In genomic region chr1:150560986-150561829, GRCh38 we compare ENCODE assay signal across 8 cellular contexts. TPM values are rescaled to one million over a fixed set of nuclear protein-coding genes. Genes with fewer than 3 reads are reported as not detected.
DNase-seq lines count a peak whose midpoint lies in the region; ATAC-seq and TF ChIP-seq lines count a peak whose summit lies in the region.

No MANE protein-coding gene starts in this region.

- H3K4me2 ChIP-seq in Loucy (ENCODE audit: low read depth, low read length, poor library complexity, severe bottlenecking), result peak overlapping the region; percentile 90

- peak overlapping the region; percentile 75 for H3K9ac ChIP-seq in Loucy (ENCODE audit: low read depth, low read length, poor library complexity, severe bottlenecking)

- peak overlapping the region; percentile 76 for H3K4me3 ChIP-seq in BE2C (ENCODE audit: low read depth, low read length)
- peak overlapping the region; percentile 80 for H3K4me3 ChIP-seq in Loucy (ENCODE audit: low read length, poor library complexity, severe bottlenecking)

- no peaks in the 10 kb centered on the region for H3K9me3 Mint-ChIP-seq in activated naive CD4-positive, alpha-beta T cell treated with anti-CD3 and anti-CD28 coated beads, Interleukin-2, amount 50 U/mL, for 24 hours

- peak; percentile 87 for TF ChIP-seq CTCF in BE2C (IDR thresholded peaks at IDR 0.05; ENCODE audit: low read depth, low read length)
- peak; percentile 81 for TF ChIP-seq CTCF in Loucy (conservative IDR thresholded peaks at IDR 0.05; ENCODE audit: low read length)

- peaks cover 3% of the 10 kb centered on the region for H4K20me1 ChIP-seq in Loucy (ENCODE audit: insufficient read depth, low read length, poor library complexity, severe bottlenecking)

- peak; percentile 29 for ATAC-seq in GM19351 (IDR thresholded peaks at IDR 0.05; ENCODE audit: unreplicated experiment)

- no peaks in the 10 kb centered on the region for H3K27me3 Mint-ChIP-seq in activated naive CD4-positive, alpha-beta T cell treated with anti-CD3 and anti-CD28 coated beads, Interleukin-2, amount 50 U/mL, for 24 hours

- peaks cover 51% of the 10 kb centered on the region for H3K4me1 Mint-ChIP-seq in activated naive CD4-positive, alpha-beta T cell treated with anti-CD3 and anti-CD28 coated beads, Interleukin-2, amount 50 U/mL, for 24 hours

- no peaks in the 10 kb centered on the region for H3K27me3 ChIP-seq in BE2C
- H3K27me3 ChIP-seq in Loucy (ENCODE audit: insufficient read depth, low read length, poor library complexity, severe bottlenecking), result no peaks in the 10 kb centered on the region

- in situ Hi-C loops in SK-MEL-5 (cut with HindIII; ENCODE audit: low pct_unique_long_range_greater_than_20kb, low sequenced_read_pairs), result no loop called here

- H2AFZ ChIP-seq in Loucy (ENCODE audit: low read length), result peak overlapping the region; percentile 89

- peak overlapping the region; percentile 97 for H3K27ac Mint-ChIP-seq in activated naive CD4-positive, alpha-beta T cell treated with anti-CD3 and anti-CD28 coated beads, Interleukin-2, amount 50 U/mL, for 24 hours

- no peaks in the 10 kb centered on the region for H3K9me2 ChIP-seq in Loucy (replicated peaks; ENCODE audit: low read depth, low read length)

- peak overlapping the region; percentile 89 for H3K4me3 Mint-ChIP-seq in activated naive CD4-positive, alpha-beta T cell treated with anti-CD3 and anti-CD28 coated beads, Interleukin-2, amount 50 U/mL, for 24 hours

- no peaks in the 10 kb centered on the region for H3K36me3 Mint-ChIP-seq in activated naive CD4-positive, alpha-beta T cell treated with anti-CD3 and anti-CD28 coated beads, Interleukin-2, amount 50 U/mL, for 24 hours

- H3K9me3 ChIP-seq in BE2C (no peaks in the 10 kb centered on the region), Loucy (ENCODE audit: insufficient read depth, low read depth, low read length) (no peaks in the 10 kb centered on the region)

- H3F3A ChIP-seq in Loucy (ENCODE audit: low read depth), result no peaks in the 10 kb centered on the region

- H3K36me3 ChIP-seq in BE2C (no peaks in the 10 kb centered on the region), Loucy (ENCODE audit: insufficient read depth, low read length) (no peaks in the 10 kb centered on the region)

- H3K79me2 ChIP-seq in Loucy (ENCODE audit: insufficient read depth, low read length), result peaks cover 19% of the 10 kb centered on the region; the same call in 1 of the 2 replicates

- peak; percentile 93 for DNase-seq in BE2C
- peak; percentile 94 for DNase-seq in SK-MEL-5 (ENCODE audit: low read depth, low spot score)
- peak; percentile 79 for DNase-seq in germinal center (ENCODE audit: low spot score)
- DNase-seq in nucleus accumbens (lab: John Stamatoyannopoulos, UW), result peak; percentile 29 to 91 (median 78)
- peak; percentile 77 for DNase-seq in superior temporal gyrus (ENCODE audit: extremely low spot score)

- H3K4me1 ChIP-seq in BE2C (peaks cover 19% of the 10 kb centered on the region), Loucy (ENCODE audit: insufficient read depth, low read length, poor library complexity, severe bottlenecking) (peaks cover 26% of the 10 kb centered on the region)

RNA-seq across cellular contexts. Expression of gene ADAMTSL4, which starts 12.0 kb away (rescaled TPM):
- polyA plus RNA-seq in BE2C (2012; ENCODE audit: insufficient read depth, insufficient read length, low read depth), result 2.2 TPM
- 0.27 and 0.48 TPM in 2 replicates for total RNA-seq in SK-MEL-5 (2014; rRNA removed; shearing (Covaris generic))
- polyA plus RNA-seq in SK-MEL-5 (2015; cell fraction: cytosol; rRNA removed), result 1.7 and 2.3 TPM in 2 replicates
- 4.4 and 6.4 TPM in 2 replicates for polyA plus RNA-seq in SK-MEL-5 (2015; cell fraction: nucleus; rRNA removed)

RNA-seq across cellular contexts. Expression of gene MCL1, which starts 18.2 kb away (rescaled TPM):
- 88.9 TPM for polyA plus RNA-seq in BE2C (2012; ENCODE audit: insufficient read depth, insufficient read length, low read depth)
- 123 and 130 TPM in 2 replicates for total RNA-seq in SK-MEL-5 (2014; rRNA removed; shearing (Covaris generic))
- 98.7 and 129 TPM in 2 replicates for polyA plus RNA-seq in SK-MEL-5 (2015; cell fraction: cytosol; rRNA removed)
- polyA plus RNA-seq in SK-MEL-5 (2015; cell fraction: nucleus; rRNA removed), result 356 and 382 TPM in 2 replicates

RNA-seq across cellular contexts. Expression of gene FALEC, which starts 45.7 kb away (rescaled TPM):
- not detected for polyA plus RNA-seq in BE2C (2012; ENCODE audit: insufficient read depth, insufficient read length, low read depth)
- total RNA-seq in SK-MEL-5 (2014; rRNA removed; shearing (Covaris generic)), result not detected in 2 replicates
- not detected in 2 replicates for polyA plus RNA-seq in SK-MEL-5 (2015; cell fraction: cytosol; rRNA removed)
- polyA plus RNA-seq in SK-MEL-5 (2015; cell fraction: nucleus; rRNA removed), result 1.4 and 3.5 TPM in 2 replicates

RNA-seq across cellular contexts. Expression of gene ECM1, which starts 53.3 kb away (rescaled TPM):
- polyA plus RNA-seq in BE2C (2012; ENCODE audit: insufficient read depth, insufficient read length, low read depth), result 3.9 TPM
- 192 TPM in 2 replicates for total RNA-seq in SK-MEL-5 (2014; rRNA removed; shearing (Covaris generic))
- polyA plus RNA-seq in SK-MEL-5 (2015; cell fraction: cytosol; rRNA removed), result 401 and 407 TPM in 2 replicates
- 338 and 339 TPM in 2 replicates for polyA plus RNA-seq in SK-MEL-5 (2015; cell fraction: nucleus; rRNA removed)

Comparison
In these comparisons a context has a peak if more than half of its experiments do, and no peak if none do; other contexts are left out.
1. Peak in every context shown above with its lines: DNase-seq, ATAC-seq and H3K4me3 ChIP-seq.